Comparison of ENCODE assay signal across 13 cellular contexts in the genomic region with DNA sequence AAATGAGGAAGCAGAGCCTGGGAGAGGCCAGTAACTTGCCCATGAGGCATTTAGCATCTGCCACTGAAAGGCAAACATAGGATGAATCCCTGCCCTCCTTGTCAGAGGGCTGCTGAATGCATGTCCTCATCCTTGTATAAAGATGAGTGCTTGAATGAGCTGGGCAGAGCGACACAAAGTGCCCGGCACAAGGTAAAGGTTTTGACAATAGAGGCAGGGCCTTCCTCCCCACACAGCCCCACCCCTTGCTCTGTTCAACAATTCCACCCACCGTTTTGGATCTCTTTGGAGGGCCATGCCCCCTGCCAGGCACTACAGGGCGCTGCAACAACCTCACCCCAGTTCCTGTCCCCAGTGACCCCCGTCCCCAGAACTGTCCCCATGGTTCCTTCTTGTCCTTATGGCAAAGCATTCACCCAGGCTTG. TPM values are rescaled to one million over a fixed set of nuclear protein-coding genes. Genes with fewer than 3 reads are reported as not detected.
DNase-seq lines count a peak whose midpoint lies in the region.
"Had no signal": no experiment of that assay in that cellular context is flagged by ENCODE, and none has a peak within 500 bp of the region (broad histone marks: within the 10 kb centered on the region; RNA-seq: fewer than 3 reads in every experiment).

No MANE protein-coding gene starts in this region.

- peak overlapping the region; percentile 60 for H3K4ac ChIP-seq in trophoblast cell (ENCODE audit: low read depth, low read length)

- H3K4me3 ChIP-seq in duodenal mucosa (ENCODE audit: low read depth in 1 of 2, low read length in 2 of 2) (peak overlapping the region; percentile 23 to 49), trophoblast cell (ENCODE audit: low read depth, low read length) (no peak overlapping the region), Karpas-422 (ENCODE audit: low read length) (no peak overlapping the region)
- H3K4me3 ChIP-seq: thyroid gland had no signal

- H2BK5ac ChIP-seq in trophoblast cell (ENCODE audit: low read depth, low read length, poor library complexity) = peak overlapping the region; percentile 87

- H3K9ac ChIP-seq in duodenal mucosa (ENCODE audit: low read depth in 1 of 2, low read length in 2 of 2) (peak overlapping the region; percentile 85 to 90), trophoblast cell (ENCODE audit: low read length) (no peak overlapping the region), Karpas-422 (ENCODE audit: low read length) (no peak overlapping the region)

- H3K4me2 ChIP-seq in trophoblast cell (ENCODE audit: low read length) = peak overlapping the region; percentile 41
- no peak overlapping the region for H3K4me2 ChIP-seq in Karpas-422 (ENCODE audit: low read depth, low read length, poor library complexity, severe bottlenecking)

- peak overlapping the region; percentile 24 for H2AFZ ChIP-seq in trophoblast cell (ENCODE audit: insufficient read depth, low read length, poor library complexity)
- no peak overlapping the region for H2AFZ ChIP-seq in Karpas-422 (ENCODE audit: low read length)

- H3K9me3 ChIP-seq in duodenal mucosa (ENCODE audit: control insufficient read depth in 1 of 2, low read length in 2 of 2) = no peaks in the 10 kb centered on the region
- no peaks in the 10 kb centered on the region for H3K9me3 ChIP-seq in trophoblast cell (ENCODE audit: insufficient read depth, low read depth, low read length)
- no peaks in the 10 kb centered on the region for H3K9me3 ChIP-seq in Karpas-422 (ENCODE audit: low read length)
- H3K9me3 ChIP-seq: thyroid gland had no signal

- peak overlapping the region; percentile 55 for H2AK5ac ChIP-seq in trophoblast cell (ENCODE audit: low read length)

- peak overlapping the region; percentile 86 for H4K91ac ChIP-seq in trophoblast cell (ENCODE audit: low read depth, low read length)

- peak overlapping the region; percentile 73 for H4K8ac ChIP-seq in trophoblast cell (ENCODE audit: low read depth, low read length)

- H3K4me1 ChIP-seq in duodenal mucosa (ENCODE audit: control insufficient read depth in 1 of 2, insufficient read depth in 2 of 2, low read length in 2 of 2) (peaks cover 34 to 36% of the 10 kb centered on the region in 2 donors), trophoblast cell (ENCODE audit: control insufficient read depth in 1 of 2, insufficient read depth in 2 of 2, low read length in 2 of 2) (peaks cover 26 to 36% of the 10 kb centered on the region in 2 experiments), Karpas-422 (ENCODE audit: low read length) (no peaks in the 10 kb centered on the region)

- H3K79me2 ChIP-seq in trophoblast cell (ENCODE audit: control insufficient read depth, insufficient read depth, low read length, poor library complexity) (peaks cover 18% of the 10 kb centered on the region), Karpas-422 (ENCODE audit: low read length) (no peaks in the 10 kb centered on the region)

- H3K23ac ChIP-seq in trophoblast cell (ENCODE audit: low read length) = no peak overlapping the region

- peak overlapping the region; percentile 81 for H3K18ac ChIP-seq in trophoblast cell (ENCODE audit: low read length)

- WGBS in trophoblast cell (ENCODE audit: extremely low coverage, insufficient coverage, insufficient read length) = no CpG with 5 or more reads among the region's 5 CpGs

- H3K27ac ChIP-seq in duodenal mucosa (ENCODE audit: low read depth, low read length) (peak overlapping the region; percentile 79), trophoblast cell (ENCODE audit: low read depth, low read length) (peak overlapping the region; percentile 92), Karpas-422 (ENCODE audit: low read length) (no peak overlapping the region)
- H3K27ac ChIP-seq: thyroid gland had no signal

- H3K36me3 ChIP-seq in duodenal mucosa (ENCODE audit: control insufficient read depth in 1 of 2, insufficient read depth in 2 of 2, low read length in 2 of 2) = peaks cover 1 to 5% of the 10 kb centered on the region in 2 donors
- peaks cover 11 to 13% of the 10 kb centered on the region in 2 experiments for H3K36me3 ChIP-seq in trophoblast cell (ENCODE audit: control insufficient read depth in 1 of 2, insufficient read depth in 2 of 2, low read length in 2 of 2)
- H3K36me3 ChIP-seq in Karpas-422 (ENCODE audit: insufficient read depth, low read length) = no peaks in the 10 kb centered on the region
- H3K36me3 ChIP-seq: thyroid gland had no signal

- H3K9me2 ChIP-seq in Karpas-422 (replicated peaks; ENCODE audit: insufficient read depth, low read length) = no peaks in the 10 kb centered on the region

- H3K14ac ChIP-seq in trophoblast cell (ENCODE audit: low read length) = peak overlapping the region; percentile 74

- peak overlapping the region; percentile 91 for H2BK120ac ChIP-seq in trophoblast cell (ENCODE audit: insufficient read depth, low read length, poor library complexity)

- H4K20me1 ChIP-seq in Karpas-422 (ENCODE audit: insufficient read depth, low read depth, low read length) = no peaks in the 10 kb centered on the region

- peak overlapping the region; percentile 91 for H2BK12ac ChIP-seq in trophoblast cell (ENCODE audit: low read length)

- H4K12ac ChIP-seq in trophoblast cell (ENCODE audit: low read depth, low read length) = peak overlapping the region; percentile 20

- H3K79me1 ChIP-seq in trophoblast cell (ENCODE audit: low read length) = peaks cover 33% of the 10 kb centered on the region

- DNase-seq in NCI-H146 (lab: John Stamatoyannopoulos, UW) (peak; percentile 43), NCI-H146 treated with DMSO at 0.1 percent for 48 hours (lab: John Stamatoyannopoulos, UW; ENCODE audit: unreplicated experiment) (no peak), NCI-H345 treated with DMSO at 0.1 percent for 48 hours (lab: John Stamatoyannopoulos, UW; ENCODE audit: unreplicated experiment) (peak; percentile 88), trophoblast cell (peak; percentile 37 to 62), Karpas-422 (no peak), T-helper 2 cell (no peak)
- no peak for DNase-seq in stimulated activated CD4-positive, alpha-beta T cell treated with anti-CD3 and anti-CD28 coated beads, Interleukin-4, amount 100 ng/mL, for 24 hours
- DNase-seq: NCI-H1048 had no signal

- H3K27me3 ChIP-seq in duodenal mucosa (ENCODE audit: control insufficient read depth in 1 of 2, insufficient read depth in 2 of 2, low read length in 2 of 2) (peaks cover 3 to 16% of the 10 kb centered on the region in 2 donors), trophoblast cell (ENCODE audit: insufficient read depth, low read length) (no peaks in the 10 kb centered on the region), Karpas-422 (ENCODE audit: low read length) (no peaks in the 10 kb centered on the region)

RNA-seq across cellular contexts. Expression of gene KRT19, which starts 1.4 kb away (rescaled TPM):
- polyA plus RNA-seq in trophoblast cell (2013) = 1,394 and 1,458 TPM in 2 replicates
- not detected in 2 replicates for total RNA-seq in Karpas-422 (2014; rRNA removed; shearing (Covaris generic); ENCODE audit: low replicate concordance)

RNA-seq across cellular contexts. Expression of gene KRT15, which starts 10.8 kb away (rescaled TPM):
- 0.40 and 0.64 TPM in 2 replicates for polyA plus RNA-seq in trophoblast cell (2013)
- not detected in 2 replicates for total RNA-seq in Karpas-422 (2014; rRNA removed; shearing (Covaris generic); ENCODE audit: low replicate concordance)
- total RNA-seq: cardiac septum had no signal

RNA-seq across cellular contexts. Expression of gene KRT13, which starts 24.1 kb away (rescaled TPM):
- not detected in 2 replicates for polyA plus RNA-seq in trophoblast cell (2013)
- not detected in 2 replicates for total RNA-seq in Karpas-422 (2014; rRNA removed; shearing (Covaris generic); ENCODE audit: low replicate concordance)
- total RNA-seq: cardiac septum, fibroblast of villous mesenchyme, kidney epithelial cell had no signal

RNA-seq across cellular contexts. Expression of gene KRT36, which starts 39.8 kb away (rescaled TPM):
- not detected in 2 replicates for polyA plus RNA-seq in trophoblast cell (2013)
- not detected in 2 replicates for total RNA-seq in Karpas-422 (2014; rRNA removed; shearing (Covaris generic); ENCODE audit: low replicate concordance)
- total RNA-seq: cardiac septum, kidney epithelial cell, thyroid gland had no signal

RNA-seq across cellular contexts. Expression of gene KRT9, which starts 42.4 kb away (rescaled TPM):
- polyA plus RNA-seq in trophoblast cell (2013) = 0.19 TPM in 2 replicates
- total RNA-seq in Karpas-422 (2014; rRNA removed; shearing (Covaris generic); ENCODE audit: low replicate concordance) = not detected in 2 replicates
- total RNA-seq: cardiac septum, fibroblast of villous mesenchyme, kidney epithelial cell, thyroid gland had no signal

Comparison
In these comparisons a context has a peak if more than half of its experiments do, and no peak if none do; other contexts are left out.
1. DNase-seq: peak in NCI-H146 (single experiment), NCI-H345 treated with DMSO at 0.1 percent for 48 hours (single experiment) and trophoblast cell (2 of 2); none in NCI-H146 treated with DMSO at 0.1 percent for 48 hours (single experiment), Karpas-422 (single experiment), stimulated activated CD4-positive, alpha-beta T cell treated with anti-CD3 and anti-CD28 coated beads, Interleukin-4, amount 100 ng/mL, for 24 hours (single experiment) and T-helper 2 cell (0 of 5).
2. H3K4me3 ChIP-seq: peak in duodenal mucosa (2 of 2); none in trophoblast cell (single experiment) and Karpas-422 (single experiment).
3. H3K9ac ChIP-seq: peak in duodenal mucosa (2 of 2); none in trophoblast cell (single experiment) and Karpas-422 (single experiment).